In the genomic region with DNA sequence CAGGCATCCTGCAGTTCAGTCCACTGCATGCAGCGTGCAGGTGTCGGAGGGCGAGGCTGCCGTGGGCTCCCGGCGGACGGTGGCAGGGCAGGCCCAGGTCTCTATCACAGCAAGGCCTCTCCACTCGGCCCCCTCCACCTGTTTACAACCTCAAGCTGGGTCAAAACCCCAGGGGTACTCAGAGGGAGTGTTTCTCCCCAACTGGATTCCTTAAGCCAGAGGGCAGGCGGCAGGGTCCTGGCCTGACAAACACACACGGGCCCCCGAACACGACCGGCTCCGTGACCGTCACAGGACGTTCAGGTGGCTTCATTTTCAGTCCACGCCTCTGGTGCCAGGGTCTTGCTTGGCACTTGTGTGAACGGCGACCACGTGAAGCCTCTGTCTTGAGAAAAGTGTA, we compare ENCODE assay signal across 2 cellular contexts.
TF ChIP-seq lines count a peak whose summit lies in the region.

No MANE protein-coding gene starts in this region.

TF ChIP-seq in IMR-90, 13 proteins besides CTCF, POLR2A, EP300 and RAD21 (continued from another document):
- no peak for TF ChIP-seq SMC3 (IDR thresholded peaks at IDR 0.05; ENCODE audit: low read depth, low read length)
- TF ChIP-seq MAZ (IDR thresholded peaks at IDR 0.05; ENCODE audit: borderline replicate concordance, low read depth, low read length), result no peak
- TF ChIP-seq, protein P1, sequence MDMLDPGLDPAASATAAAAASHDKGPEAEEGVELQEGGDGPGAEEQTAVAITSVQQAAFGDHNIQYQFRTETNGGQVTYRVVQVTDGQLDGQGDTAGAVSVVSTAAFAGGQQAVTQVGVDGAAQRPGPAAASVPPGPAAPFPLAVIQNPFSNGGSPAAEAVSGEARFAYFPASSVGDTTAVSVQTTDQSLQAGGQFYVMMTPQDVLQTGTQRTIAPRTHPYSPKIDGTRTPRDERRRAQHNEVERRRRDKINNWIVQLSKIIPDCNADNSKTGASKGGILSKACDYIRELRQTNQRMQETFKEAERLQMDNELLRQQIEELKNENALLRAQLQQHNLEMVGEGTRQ (IDR thresholded peaks at IDR 0.05; ENCODE audit: low read depth, low read length), result no peak
- no peak for TF ChIP-seq FOS (IDR thresholded peaks at IDR 0.05; ENCODE audit: low read depth, low read length)
- no peak for TF ChIP-seq NFE2L2 (IDR thresholded peaks at IDR 0.05; ENCODE audit: low read depth, low read length)
- no peak for TF ChIP-seq RCOR1 (IDR thresholded peaks at IDR 0.05; ENCODE audit: insufficient replicate concordance, low read length)
- no peak for TF ChIP-seq BHLHE40 (IDR thresholded peaks at IDR 0.05; ENCODE audit: low read depth, low read length)
- no peak for TF ChIP-seq RFX5 (IDR thresholded peaks at IDR 0.05; ENCODE audit: low read depth, low read length)
TF ChIP-seq in IMR-90: peak in this region for 0.

TF ChIP-seq in WTC11, 78 proteins besides CTCF, POLR2A, EP300 and RAD21 (continued from another document):
- TF ChIP-seq, protein P2, sequence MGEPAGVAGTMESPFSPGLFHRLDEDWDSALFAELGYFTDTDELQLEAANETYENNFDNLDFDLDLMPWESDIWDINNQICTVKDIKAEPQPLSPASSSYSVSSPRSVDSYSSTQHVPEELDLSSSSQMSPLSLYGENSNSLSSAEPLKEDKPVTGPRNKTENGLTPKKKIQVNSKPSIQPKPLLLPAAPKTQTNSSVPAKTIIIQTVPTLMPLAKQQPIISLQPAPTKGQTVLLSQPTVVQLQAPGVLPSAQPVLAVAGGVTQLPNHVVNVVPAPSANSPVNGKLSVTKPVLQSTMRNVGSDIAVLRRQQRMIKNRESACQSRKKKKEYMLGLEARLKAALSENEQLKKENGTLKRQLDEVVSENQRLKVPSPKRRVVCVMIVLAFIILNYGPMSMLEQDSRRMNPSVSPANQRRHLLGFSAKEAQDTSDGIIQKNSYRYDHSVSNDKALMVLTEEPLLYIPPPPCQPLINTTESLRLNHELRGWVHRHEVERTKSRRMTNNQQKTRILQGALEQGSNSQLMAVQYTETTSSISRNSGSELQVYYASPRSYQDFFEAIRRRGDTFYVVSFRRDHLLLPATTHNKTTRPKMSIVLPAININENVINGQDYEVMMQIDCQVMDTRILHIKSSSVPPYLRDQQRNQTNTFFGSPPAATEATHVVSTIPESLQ (CRISPR knock-in tag; IDR thresholded peaks at IDR 0.05), result no peak
- TF ChIP-seq TCF7 (CRISPR knock-in tag; IDR thresholded peaks at IDR 0.05; ENCODE audit: low read depth) (no peak), ZNF121 (CRISPR knock-in tag; IDR thresholded peaks at IDR 0.05) (no peak), ETV6 (CRISPR knock-in tag; IDR thresholded peaks at IDR 0.05) (no peak), FOXJ3 (CRISPR knock-in tag; IDR thresholded peaks at IDR 0.05; ENCODE audit: borderline replicate concordance) (no peak), NFATC4 (CRISPR knock-in tag; IDR thresholded peaks at IDR 0.05) (no peak), NR2C2 (CRISPR knock-in tag; IDR thresholded peaks at IDR 0.05) (no peak), PREB (CRISPR knock-in tag; IDR thresholded peaks at IDR 0.05; ENCODE audit: borderline replicate concordance) (no peak), SP1 (CRISPR knock-in tag; conservative IDR thresholded peaks at IDR 0.05) (no peak), FOXP1 (CRISPR knock-in tag; IDR thresholded peaks at IDR 0.05; ENCODE audit: borderline replicate concordance) (no peak), ZNF423 (CRISPR knock-in tag; IDR thresholded peaks at IDR 0.05) (no peak)
- TF ChIP-seq, protein P3, sequence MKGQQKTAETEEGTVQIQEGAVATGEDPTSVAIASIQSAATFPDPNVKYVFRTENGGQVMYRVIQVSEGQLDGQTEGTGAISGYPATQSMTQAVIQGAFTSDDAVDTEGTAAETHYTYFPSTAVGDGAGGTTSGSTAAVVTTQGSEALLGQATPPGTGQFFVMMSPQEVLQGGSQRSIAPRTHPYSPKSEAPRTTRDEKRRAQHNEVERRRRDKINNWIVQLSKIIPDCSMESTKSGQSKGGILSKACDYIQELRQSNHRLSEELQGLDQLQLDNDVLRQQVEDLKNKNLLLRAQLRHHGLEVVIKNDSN (CRISPR knock-in tag; IDR thresholded peaks at IDR 0.05), result no peak
